18 cellular contexts compared by ENCODE assay signal in genomic region chr10:11719496-11719895, GRCh38. TPM values are rescaled to one million over a fixed set of nuclear protein-coding genes. Genes with fewer than 3 reads are reported as not detected.
"Had no signal": no experiment of that assay in that cellular context is flagged by ENCODE, and none has a peak within 500 bp of the region (broad histone marks: within the 10 kb centered on the region; RNA-seq: fewer than 3 reads in every experiment).

No MANE protein-coding gene starts in this region.

- H3K4me3 ChIP-seq: hepatocyte, lung, mucosa of descending colon, right atrium auricular region, transverse colon had no signal

- H3K27me3 Mint-ChIP-seq: naive thymus-derived CD8-positive, alpha-beta T cell had no signal

- H2AFZ ChIP-seq: hepatocyte had no signal

- H3K27me3 ChIP-seq: hepatocyte, right atrium auricular region, transverse colon had no signal

- H3K79me2 ChIP-seq: hepatocyte had no signal

- H3K4me2 ChIP-seq: hepatocyte had no signal

- DNase-seq: activated CD4-positive, alpha-beta memory T cell treated with anti-CD3 and anti-CD28 coated beads, Interleukin-2, amount 10 ng/mL, durations not matched to agents 7 days and 5 days; activated CD8-positive, alpha-beta memory T cell treated with anti-CD3 and anti-CD28 coated beads, Interleukin-2, amount 50 U/mL, for 4 hours; activated gamma-delta T cell treated with Interleukin-2 at 50 U/mL for 16 hours; activated naive CD8-positive, alpha-beta T cell treated with anti-CD3 and anti-CD28 coated beads for 36 hours; activated T-cell treated with anti-CD3 and anti-CD28 coated beads, Interleukin-2, amount 50 U/mL, for 72 hours; kidney; mucosa of descending colon; naive thymus-derived CD8-positive, alpha-beta T cell; stimulated activated CD4-positive, alpha-beta T cell treated with anti-CD3 and anti-CD28 coated beads, Interleukin-1b, Interleukin-23, amount 100 ng/mL, for 48 hours; stimulated activated naive CD4-positive, alpha-beta T cell; T-cell; T1000; transverse colon had no signal

- H3K36me3 Mint-ChIP-seq: naive thymus-derived CD8-positive, alpha-beta T cell; T-cell had no signal

- H3K9me3 ChIP-seq: mucosa of descending colon, neutrophil, transverse colon had no signal

- H3K27ac ChIP-seq: hepatocyte, neutrophil, right atrium auricular region, transverse colon, VCaP had no signal

- H3K36me3 ChIP-seq: neutrophil, right atrium auricular region, transverse colon had no signal

- H3K27ac Mint-ChIP-seq: activated CD4-positive, alpha-beta memory T cell treated with anti-CD3 and anti-CD28 coated beads, Interleukin-2, amount 10 ng/mL, durations not matched to agents 7 days and 5 days; activated naive CD8-positive, alpha-beta T cell treated with anti-CD3 and anti-CD28 coated beads for 36 hours; activated T-cell treated with anti-CD3 and anti-CD28 coated beads, Interleukin-2, amount 50 U/mL, for 72 hours; naive thymus-derived CD8-positive, alpha-beta T cell; T-cell had no signal

- H3K4me3 Mint-ChIP-seq: activated CD4-positive, alpha-beta memory T cell treated with anti-CD3 and anti-CD28 coated beads, Interleukin-2, amount 10 ng/mL, durations not matched to agents 7 days and 5 days; activated naive CD8-positive, alpha-beta T cell treated with anti-CD3 and anti-CD28 coated beads for 36 hours; activated T-cell treated with anti-CD3 and anti-CD28 coated beads, Interleukin-2, amount 50 U/mL, for 72 hours; T-cell had no signal

- ATAC-seq: activated T-cell treated with anti-CD3 and anti-CD28 coated beads, Interleukin-2, amount 50 U/mL, for 72 hours; naive thymus-derived CD8-positive, alpha-beta T cell; T-cell had no signal

- H3K4me1 ChIP-seq: right atrium auricular region had no signal

- H3K9me3 Mint-ChIP-seq: activated naive CD8-positive, alpha-beta T cell treated with anti-CD3 and anti-CD28 coated beads for 36 hours; activated T-cell treated with anti-CD3 and anti-CD28 coated beads, Interleukin-2, amount 50 U/mL, for 72 hours had no signal

RNA-seq across cellular contexts. Expression of gene ECHDC3, which starts 22.7 kb away (rescaled TPM):
- total RNA-seq: activated CD4-positive, alpha-beta memory T cell treated with anti-CD3 and anti-CD28 coated beads, Interleukin-2, amount 10 ng/mL, durations not matched to agents 7 days and 5 days had no signal
